ENCODE assay signal across 13 cellular contexts in the genomic region with DNA sequence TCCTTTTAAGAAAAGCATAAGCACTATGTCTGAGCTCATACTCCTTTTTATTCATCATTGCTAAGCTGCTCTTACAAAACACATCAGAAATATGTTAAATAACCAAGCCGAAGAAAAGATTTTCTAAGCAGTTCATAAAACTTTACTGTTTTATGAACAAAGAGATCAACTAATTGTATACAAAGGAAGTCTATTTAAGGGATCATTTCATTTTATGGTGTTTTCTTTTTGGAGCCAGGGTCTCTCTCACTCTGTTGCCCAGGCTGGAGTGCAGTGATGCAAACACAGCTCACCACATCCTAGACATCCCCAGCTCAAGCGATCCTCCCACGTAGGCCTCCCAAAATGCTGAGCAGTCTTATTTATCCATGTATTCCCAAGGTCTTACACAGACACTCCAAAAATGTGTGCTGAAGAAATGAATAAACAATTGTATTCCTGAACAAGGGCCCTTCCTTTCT. TPM values are rescaled to one million over a fixed set of nuclear protein-coding genes. Genes with fewer than 3 reads are reported as not detected.
A peak's percentile ranks its signal among the peaks of the same experiment; 100 is the strongest.
DNase-seq lines count a peak whose midpoint lies in the region; ATAC-seq and TF ChIP-seq lines count a peak whose summit lies in the region.
"Had no signal": no experiment of that assay in that cellular context is flagged by ENCODE, and none has a peak within 500 bp of the region (broad histone marks: within the 10 kb centered on the region; RNA-seq: fewer than 3 reads in every experiment).

No MANE protein-coding gene starts in this region.

- no peak for ATAC-seq in GM18505 (IDR thresholded peaks at IDR 0.05; ENCODE audit: unreplicated experiment)
- ATAC-seq: lower lobe of right lung; stimulated activated memory B cell treated with anti-CD40 and anti-IgM and Interleukin-4, amounts not matched to agents 10 μg/mL and 1 μg/mL and 100 μg/mL, for 72 hours had no signal

- no peak for TF ChIP-seq POLR2A in GM18505 (IDR thresholded peaks at IDR 0.05; ENCODE audit: borderline replicate concordance, extremely low read depth, insufficient read depth, insufficient read length)

- CTCF ChIA-PET in HEK293T (lab: Yijun Ruan, JAX) = interaction anchor here (0.7 kb wide), 2 partner anchors 134 to 142 kb away, joined by 3 to 7 read pairs; no protein-coding TSS in a partner anchor

- no peak for DNase-seq in HEK293T (ENCODE audit: extremely low spot score)
- peak; percentile 22 for DNase-seq in astrocyte of the hippocampus (ENCODE audit: low read depth, low spot score)
- peak; percentile 90 for DNase-seq in kidney glomerular epithelial cell (lab: John Stamatoyannopoulos, UW)
- DNase-seq in NCI-H345 treated with DMSO at 0.1 percent for 48 hours (lab: John Stamatoyannopoulos, UW; ENCODE audit: unreplicated experiment) = no peak
- DNase-seq in HT-29 (ENCODE audit: low spot score) = no peak
- DNase-seq in SKM-1 (lab: John Stamatoyannopoulos, UW; ENCODE audit: unreplicated experiment) = no peak
- DNase-seq: activated CD4-positive, alpha-beta T cell treated with anti-CD3 and anti-CD28 coated beads for 1 hour; activated naive CD4-positive, alpha-beta T cell treated with anti-CD3 and anti-CD28 coated beads for 36 hours; DND-41; lower lobe of right lung had no signal

- peak overlapping the region; percentile 86 for H3K27ac ChIP-seq in temporal lobe (ENCODE audit: low read depth, low read length)
- H3K27ac ChIP-seq: lower lobe of right lung had no signal

- POLR2A ChIA-PET in HEK293T (lab: Yijun Ruan, JAX) = interaction anchor here (1.3 kb wide), 1 partner anchor 8 kb away, joined by 5 read pairs; no protein-coding TSS in a partner anchor

TF ChIP-seq in HEK293T, 16 proteins besides CTCF, POLR2A, EP300 and RAD21:
- TF ChIP-seq ZNF384 (IDR thresholded peaks at IDR 0.05) (peak; percentile 59), FOXA1 (IDR thresholded peaks at IDR 0.05) (no peak), NFRKB (IDR thresholded peaks at IDR 0.05) (no peak)

RNA-seq across cellular contexts. Expression of gene NUDT3, which starts 9.3 kb away (rescaled TPM):
- total RNA-seq in temporal lobe = 131 TPM
- total RNA-seq in HT-29 (2014; rRNA removed; shearing (Covaris generic)) = 20.0 and 20.7 TPM in 2 replicates

RNA-seq across cellular contexts. Expression of gene RPS10, which starts 42.7 kb away (rescaled TPM):
- total RNA-seq in temporal lobe = 674 TPM
- total RNA-seq in HT-29 (2014; rRNA removed; shearing (Covaris generic)) = 2,917 and 3,132 TPM in 2 replicates

Comparison
In these comparisons a context has a peak if more than half of its experiments do, and no peak if none do; other contexts are left out.
1. DNase-seq: peak in astrocyte of the hippocampus (single experiment) and kidney glomerular epithelial cell (single experiment); none in HEK293T (single experiment), NCI-H345 treated with DMSO at 0.1 percent for 48 hours (single experiment), HT-29 (single experiment) and SKM-1 (single experiment).